ENCODE assay signal across 29 cellular contexts in genomic region chr18:44934894-44935293, GRCh38.
"Had no signal": no experiment of that assay in that cellular context is flagged by ENCODE, and none has a peak within 500 bp of the region (broad histone marks: within the 10 kb centered on the region; RNA-seq: fewer than 3 reads in every experiment).

No MANE protein-coding gene starts in this region.

- H3K27me3 Mint-ChIP-seq: stimulated activated naive B cell treated with anti-CD40 and anti-IgM and Interleukin-4, amounts not matched to agents 10 μg/mL and 1 μg/mL and 100 μg/mL, for 72 hours had no signal

- FAIRE-seq: keratinocyte, urothelium cell line had no signal

- H3K27me3 ChIP-seq: neural progenitor cell, neutrophil, ovary, stomach, testis, thyroid gland, transverse colon, upper lobe of right lung had no signal

- H3K9me3 ChIP-seq: lower lobe of right lung, neutrophil, ovary, testis, thyroid gland had no signal

- H3K4me3 Mint-ChIP-seq: naive thymus-derived CD8-positive, alpha-beta T cell; neural progenitor cell; stimulated activated naive B cell treated with anti-CD40 and anti-IgM and Interleukin-4, amounts not matched to agents 10 μg/mL and 1 μg/mL and 100 μg/mL, for 72 hours had no signal

- H3K36me3 ChIP-seq: lower lobe of right lung, neural progenitor cell, neutrophil, ovary, thyroid gland, transverse colon, upper lobe of right lung had no signal

- DNase-seq: hippocampal formation; kidney glomerular epithelial cell; left cardiac atrium; lower lobe of right lung; mammary epithelial cell; mesenchymal stem cell; naive thymus-derived CD8-positive, alpha-beta T cell; occipital lobe; ovary; right cardiac atrium; stimulated activated CD4-positive, alpha-beta T cell treated with anti-CD3 and anti-CD28 coated beads, Interleukin-12 subunit alpha, Interleukin-12 subunit beta, amount 100 ng/mL, for 4 hours; stimulated activated CD4-positive, alpha-beta T cell treated with anti-CD3 and anti-CD28 coated beads, Interleukin-15, amount 100 ng/mL, for 24 hours; stimulated activated CD4-positive, alpha-beta T cell treated with anti-CD3 and anti-CD28 coated beads, Interleukin-2, amount 100 ng/mL, for 24 hours; stimulated activated CD4-positive, alpha-beta T cell treated with anti-CD3 and anti-CD28 coated beads, Interleukin-4, amount 100 ng/mL, for 1 hour; stimulated activated naive B cell treated with anti-CD40 and anti-IgM and Interleukin-4, amounts not matched to agents 10 μg/mL and 1 μg/mL and 100 μg/mL, for 72 hours; stimulated activated naive CD8-positive, alpha-beta T cell treated with anti-CD3 and anti-CD28 coated beads, Interleukin-15, Interleukin-2, amounts not matched to agents 100 U/mL and 50 U/mL, for 24 hours; stomach; testis; transverse colon; upper lobe of right lung had no signal

- H3K4me2 ChIP-seq: neural progenitor cell had no signal

- H3K4me3 ChIP-seq: lower lobe of right lung, neural progenitor cell, ovary, skin epidermis, stomach, testis, thyroid gland, transverse colon, upper lobe of right lung had no signal

- ATAC-seq: left cardiac atrium; left lobe of liver; lower lobe of right lung; naive thymus-derived CD8-positive, alpha-beta T cell; right cardiac atrium; sciatic nerve; stimulated activated naive B cell treated with anti-CD40 and anti-IgM and Interleukin-4, amounts not matched to agents 10 μg/mL and 1 μg/mL and 100 μg/mL, for 72 hours; stimulated activated naive CD8-positive, alpha-beta T cell treated with anti-CD3 and anti-CD28 coated beads, Interleukin-15, Interleukin-2, amounts not matched to agents 100 U/mL and 50 U/mL, for 24 hours; upper lobe of right lung had no signal

- H2AFZ ChIP-seq: neural progenitor cell had no signal

- H3K9ac ChIP-seq: neural progenitor cell had no signal

- H3K27ac ChIP-seq: lower lobe of right lung, neural progenitor cell, neutrophil, ovary, skin epidermis, stomach, testis, transverse colon, upper lobe of right lung had no signal

- H3K27ac Mint-ChIP-seq: naive thymus-derived CD8-positive, alpha-beta T cell; progenitor cell of endocrine pancreas had no signal

- H3K4me1 ChIP-seq: lower lobe of right lung, upper lobe of right lung had no signal
